ENCODE assay signal across 8 cellular contexts in genomic region chr20:2663364-2663886, GRCh38. TPM values are rescaled to one million over a fixed set of nuclear protein-coding genes. Genes with fewer than 3 reads are reported as not detected.
DNase-seq lines count a peak whose midpoint lies in the region; ATAC-seq, FAIRE-seq and TF ChIP-seq lines count a peak whose summit lies in the region.

No MANE protein-coding gene starts in this region.

- TF ChIP-seq POLR2A in HepG2 (IDR thresholded peaks at IDR 0.05; ENCODE audit: insufficient read depth in 1 of 2, low read depth in 2 of 2, low read length in 2 of 2) (no peak), tibial nerve (IDR thresholded peaks at IDR 0.05) (no peak)

- H3K9ac ChIP-seq in HepG2 (ENCODE audit: insufficient read depth, low read depth, low read length): peak overlapping the region; percentile 94

- H3K27me3 ChIP-seq in ascending aorta (no peaks in the 10 kb centered on the region), HepG2 (ENCODE audit: control insufficient read depth in 1 of 2, insufficient read depth in 2 of 2, low read length in 2 of 2) (peaks cover 0 to 8% of the 10 kb centered on the region in 2 experiments; a peak in 3 of 5 replicates), tibial nerve (no peaks in the 10 kb centered on the region)

- H3K36me3 Mint-ChIP-seq in activated CD8-positive, alpha-beta memory T cell treated with anti-CD3 and anti-CD28 coated beads, Interleukin-2, amount 10 ng/mL, durations not matched to agents 7 days and 5 days: peaks cover 16% of the 10 kb centered on the region

- intact Hi-C loops in ascending aorta (cut with DNase I) (loop anchor here (10.0 kb wide), 1 partner anchor 381 kb away; the partner anchor contains the start of genes GNRH2 and MRPS26), HepG2 (cut with micrococcal nuclease; ENCODE audit: unreplicated experiment) (no loop called here)

- peaks cover 26% of the 10 kb centered on the region for H3K4me1 Mint-ChIP-seq in activated CD8-positive, alpha-beta memory T cell treated with anti-CD3 and anti-CD28 coated beads, Interleukin-2, amount 10 ng/mL, durations not matched to agents 7 days and 5 days

- no peak for TF ChIP-seq CTCF in ascending aorta (IDR thresholded peaks at IDR 0.05)
- no peak for TF ChIP-seq CTCF in HepG2 (CRISPR knock-in tag; IDR thresholded peaks at IDR 0.05)
- no peak for TF ChIP-seq CTCF in tibial nerve (IDR thresholded peaks at IDR 0.05)

- peak overlapping the region; percentile 82 to 86 for H3K27ac ChIP-seq in ascending aorta
- peak overlapping the region; percentile 87 for H3K27ac ChIP-seq in HepG2 (ENCODE audit: extremely low read length, insufficient read depth, low read length)
- peak overlapping the region; percentile 51 to 96 (median 88) for H3K27ac ChIP-seq in tibial nerve

- peak overlapping the region; percentile 88 for H3K4me2 ChIP-seq in HepG2 (ENCODE audit: low read depth, low read length)

- CTCF ChIA-PET in activated CD8-positive, alpha-beta memory T cell treated with anti-CD3 and anti-CD28 coated beads, Interleukin-2, amount 10 ng/mL, durations not matched to agents 7 days and 5 days (lab: Charles Lee): interaction anchor here (0.9 to 2.7 kb wide), 4 partner anchors 11 to 25 kb away, joined by 3 to 21 read pairs (median 4); partner anchors contain the start of gene NOP56
- CTCF ChIA-PET in HepG2 (lab: Yijun Ruan, JAX; ENCODE audit: low intra/inter-chr PET ratio, low total read pairs): no interaction called here

- peak overlapping the region; percentile 79 for H3K4me3 Mint-ChIP-seq in activated CD8-positive, alpha-beta memory T cell treated with anti-CD3 and anti-CD28 coated beads, Interleukin-2, amount 10 ng/mL, durations not matched to agents 7 days and 5 days

- no peak for FAIRE-seq in HepG2 (lab: Jason Lieb, UNC)

- under 1% methylated on average over 13 of the region's 13 CpGs for WGBS in HepG2 (ENCODE audit: low lambda C conversion rate)
- 9 to 11% methylated on average over 13 of the region's 13 CpGs for WGBS in tibial nerve, 2 donors

- TF ChIP-seq RAD21 in HepG2 (CRISPR knock-in tag; IDR thresholded peaks at IDR 0.05): no peak

- in situ Hi-C loops in HepG2 (cut with HindIII; ENCODE audit: extremely low pct_ligation_motif_present, low pct_unique_long_range_greater_than_20kb): no loop called here

- no peak for ATAC-seq in activated CD8-positive, alpha-beta memory T cell treated with anti-CD3 and anti-CD28 coated beads, Interleukin-2, amount 10 ng/mL, durations not matched to agents 7 days and 5 days
- no peak for ATAC-seq in HepG2
- ATAC-seq in GM18870 (IDR thresholded peaks at IDR 0.05; ENCODE audit: unreplicated experiment): no peak

- no peak for DNase-seq in activated CD8-positive, alpha-beta memory T cell treated with anti-CD3 and anti-CD28 coated beads, Interleukin-2, amount 10 ng/mL, durations not matched to agents 7 days and 5 days
- DNase-seq in activated CD8-positive, alpha-beta memory T cell treated with anti-CD3 and anti-CD28 coated beads, Interleukin-2, amount 50 U/mL, for 4 hours: no peak
- DNase-seq in ascending aorta (ENCODE audit: low spot score in 2 of 2) (peak in 1 of 2 donors; percentile 60), HepG2 (ENCODE audit: low spot score) (no peak), tibial nerve (ENCODE audit: low spot score in 2 of 2) (no peak), GM19240 (ENCODE audit: insufficient read length, low spot score) (no peak), NCI-H345 (lab: John Stamatoyannopoulos, UW) (no peak)

- H3K9me3 ChIP-seq in ascending aorta: no peaks in the 10 kb centered on the region
- no peaks in the 10 kb centered on the region for H3K9me3 ChIP-seq in HepG2 (ENCODE audit: low read length)
- no peaks in the 10 kb centered on the region for H3K9me3 ChIP-seq in tibial nerve

- H3K4me3 ChIP-seq in ascending aorta: peak overlapping the region; percentile 77 to 81
- H3K4me3 ChIP-seq in HepG2 (replicated peaks in 1 of 3; ENCODE audit: insufficient read depth in 1 of 3, low read depth in 2 of 3, low read length in 3 of 3): peak overlapping the region; percentile 92 to 99 (median 92)
- H3K4me3 ChIP-seq in tibial nerve: peak overlapping the region; percentile 70 to 80 (median 76)

- H2AFZ ChIP-seq in HepG2 (ENCODE audit: low read length): no peak overlapping the region

- peaks cover 3% of the 10 kb centered on the region for H3K27me3 Mint-ChIP-seq in activated CD8-positive, alpha-beta memory T cell treated with anti-CD3 and anti-CD28 coated beads, Interleukin-2, amount 10 ng/mL, durations not matched to agents 7 days and 5 days

- H3K9me3 Mint-ChIP-seq in activated CD8-positive, alpha-beta memory T cell treated with anti-CD3 and anti-CD28 coated beads, Interleukin-2, amount 10 ng/mL, durations not matched to agents 7 days and 5 days (ENCODE audit: low read depth): no peaks in the 10 kb centered on the region

- POLR2A ChIA-PET in HepG2 (lab: Yijun Ruan, JAX): interaction anchor here (1.2 to 4.3 kb wide), 5 partner anchors 10 to 382 kb away, joined by 3 to 151 read pairs (median 7); partner anchors contain the start of genes MRPS26, NOP56 and SNRPB

- TSS peak; percentile 62 for BruUV-seq in HepG2 (replicated peaks; lab: Mats Ljungman, UMichigan)

- TF ChIP-seq EP300 in HepG2 (IDR thresholded peaks at IDR 0.05; ENCODE audit: low read depth in 2 of 2, low read length in 2 of 2) (no peak), HepG2 (CRISPR knock-in tag; IDR thresholded peaks at IDR 0.05; ENCODE audit: borderline replicate concordance) (no peak), tibial nerve (IDR thresholded peaks at IDR 0.05) (no peak)

- H3K27ac Mint-ChIP-seq in activated CD8-positive, alpha-beta memory T cell treated with anti-CD3 and anti-CD28 coated beads, Interleukin-2, amount 10 ng/mL, durations not matched to agents 7 days and 5 days: peak overlapping the region; percentile 96

- H3K36me3 ChIP-seq in ascending aorta (peaks cover 26 to 41% of the 10 kb centered on the region in 2 donors), HepG2 (replicated peaks in 1 of 2; ENCODE audit: control insufficient read depth in 1 of 2, insufficient read depth in 2 of 2, low read length in 2 of 2) (peaks cover 19 to 38% of the 10 kb centered on the region in 2 experiments), tibial nerve (peaks cover 0 to 48% (median 24%) of the 10 kb centered on the region in 3 donors)

- H3K4me1 ChIP-seq in ascending aorta (peaks cover 3 to 10% of the 10 kb centered on the region in 2 donors), HepG2 (ENCODE audit: insufficient read depth, low read length) (peaks cover 28% of the 10 kb centered on the region), tibial nerve (peaks cover 0 to 23% (median 12%) of the 10 kb centered on the region in 4 donors)

- peaks cover 6% of the 10 kb centered on the region; the same call in 1 of the 2 replicates for H4K20me1 ChIP-seq in HepG2 (ENCODE audit: insufficient read depth, low read length)

- peaks cover 13% of the 10 kb centered on the region for H3K79me2 ChIP-seq in HepG2 (ENCODE audit: insufficient read depth, low read length)

RNA-seq across cellular contexts. Expression of gene IDH3B, which starts 0.6 kb away (rescaled TPM):
- 10 to 100 TPM; 91.4 to 96.0 TPM for total RNA-seq in activated CD8-positive, alpha-beta memory T cell treated with anti-CD3 and anti-CD28 coated beads, Interleukin-2, amount 10 ng/mL, durations not matched to agents 7 days and 5 days
- total RNA-seq in ascending aorta: 24.9 TPM
- total RNA-seq in HepG2 (2016; rRNA removed; fragmentation: Illumina TruSeq; extraction: Trizol): 215 and 246 TPM in 2 replicates
- 33.7 and 38.0 TPM in 2 replicates for total RNA-seq in HepG2 (2016; cell fraction: cytosol; rRNA removed; fragmentation: Illumina TruSeq; extraction: Trizol; ENCODE audit: low read depth)
- total RNA-seq in HepG2 (2016; cell fraction: insoluble cytoplasmic fraction; rRNA removed; fragmentation: Illumina TruSeq; extraction: Trizol): 222 and 260 TPM in 2 replicates
- 44.8 and 48.2 TPM in 2 replicates for total RNA-seq in HepG2 (2016; cell fraction: membrane; rRNA removed; fragmentation: Illumina TruSeq; extraction: Trizol)
- 137 and 140 TPM in 2 replicates for total RNA-seq in HepG2 (2016; cell fraction: nucleus; rRNA removed; fragmentation: Illumina TruSeq; extraction: Trizol)
- polyA plus RNA-seq in HepG2 (2011; rRNA removed): 245 and 254 TPM in 2 replicates
- polyA plus RNA-seq in HepG2 (2011; cell fraction: cytosol; rRNA removed): 222 and 246 TPM in 2 replicates
- 901 and 966 TPM in 2 replicates for polyA plus RNA-seq in HepG2 (2011; cell fraction: nucleus; rRNA removed)
- 156 and 158 TPM in 2 replicates for polyA plus RNA-seq in HepG2 (2012)
- polyA plus RNA-seq in HepG2 (2016; cell fraction: cytosol; fragmentation: Illumina TruSeq; extraction: Trizol; ENCODE audit: low read depth): 22.8 and 27.4 TPM in 2 replicates
- polyA plus RNA-seq in HepG2 (2016; cell fraction: insoluble cytoplasmic fraction; fragmentation: Illumina TruSeq; extraction: Trizol; ENCODE audit: low read depth): 207 and 216 TPM in 2 replicates
- polyA plus RNA-seq in HepG2 (2016; cell fraction: membrane; fragmentation: Illumina TruSeq; extraction: Trizol; ENCODE audit: low read depth): 27.1 and 32.5 TPM in 2 replicates
- 236 and 251 TPM in 2 replicates for polyA plus RNA-seq in HepG2 (2016; cell fraction: nucleus; fragmentation: Illumina TruSeq; extraction: Trizol; ENCODE audit: insufficient read depth, low read depth)
- 107 and 189 TPM in 2 replicates for polyA minus RNA-seq in HepG2 (2011; rRNA and poly(A)+ RNA removed; ENCODE audit: low replicate concordance)
- 74.0 and 74.8 TPM in 2 replicates for polyA minus RNA-seq in HepG2 (2011; cell fraction: cytosol; rRNA and poly(A)+ RNA removed)
- 230 and 248 TPM in 2 replicates for polyA minus RNA-seq in HepG2 (2011; cell fraction: nucleus; rRNA and poly(A)+ RNA removed)
- 100 to 1,000 TPM; 101 to 141 (median 116) TPM for total RNA-seq in tibial nerve

RNA-seq across cellular contexts. Expression of gene NOP56, which starts 11.0 kb away (rescaled TPM):
- 100 to 1,000 TPM; 469 to 508 TPM for total RNA-seq in activated CD8-positive, alpha-beta memory T cell treated with anti-CD3 and anti-CD28 coated beads, Interleukin-2, amount 10 ng/mL, durations not matched to agents 7 days and 5 days
- 32.1 TPM for total RNA-seq in ascending aorta
- 646 and 1,116 TPM in 2 replicates for total RNA-seq in HepG2 (2016; rRNA removed; fragmentation: Illumina TruSeq; extraction: Trizol)
- total RNA-seq in HepG2 (2016; cell fraction: cytosol; rRNA removed; fragmentation: Illumina TruSeq; extraction: Trizol; ENCODE audit: low read depth): 3,280 and 3,642 TPM in 2 replicates
- total RNA-seq in HepG2 (2016; cell fraction: insoluble cytoplasmic fraction; rRNA removed; fragmentation: Illumina TruSeq; extraction: Trizol): 600 and 1,127 TPM in 2 replicates
- total RNA-seq in HepG2 (2016; cell fraction: membrane; rRNA removed; fragmentation: Illumina TruSeq; extraction: Trizol): 2,832 and 3,011 TPM in 2 replicates
- total RNA-seq in HepG2 (2016; cell fraction: nucleus; rRNA removed; fragmentation: Illumina TruSeq; extraction: Trizol): 1,362 and 1,462 TPM in 2 replicates
- polyA plus RNA-seq in HepG2 (2011; rRNA removed): 369 and 374 TPM in 2 replicates
- polyA plus RNA-seq in HepG2 (2011; cell fraction: cytosol; rRNA removed): 207 and 225 TPM in 2 replicates
- polyA plus RNA-seq in HepG2 (2011; cell fraction: nucleus; rRNA removed): 1,398 and 1,412 TPM in 2 replicates
- polyA plus RNA-seq in HepG2 (2012): 352 and 481 TPM in 2 replicates
- polyA plus RNA-seq in HepG2 (2016; cell fraction: cytosol; fragmentation: Illumina TruSeq; extraction: Trizol; ENCODE audit: low read depth): 3,484 and 3,697 TPM in 2 replicates
- polyA plus RNA-seq in HepG2 (2016; cell fraction: insoluble cytoplasmic fraction; fragmentation: Illumina TruSeq; extraction: Trizol; ENCODE audit: low read depth): 637 and 642 TPM in 2 replicates
- 2,607 and 2,624 TPM in 2 replicates for polyA plus RNA-seq in HepG2 (2016; cell fraction: membrane; fragmentation: Illumina TruSeq; extraction: Trizol; ENCODE audit: low read depth)
- polyA plus RNA-seq in HepG2 (2016; cell fraction: nucleus; fragmentation: Illumina TruSeq; extraction: Trizol; ENCODE audit: insufficient read depth, low read depth): 3,019 and 3,117 TPM in 2 replicates
- polyA minus RNA-seq in HepG2 (2011; rRNA and poly(A)+ RNA removed; ENCODE audit: low replicate concordance): 388 and 403 TPM in 2 replicates
- 134 TPM in 2 replicates for polyA minus RNA-seq in HepG2 (2011; cell fraction: cytosol; rRNA and poly(A)+ RNA removed)
- 938 and 1,127 TPM in 2 replicates for polyA minus RNA-seq in HepG2 (2011; cell fraction: nucleus; rRNA and poly(A)+ RNA removed)
- 100 to 1,000 TPM in 1 of 4 donors, 10 to 100 TPM in 3; 80.0 to 141 (median 87.6) TPM for total RNA-seq in tibial nerve

RNA-seq across cellular contexts. Expression of gene EBF4, which starts 29.2 kb away (rescaled TPM):
- 1 to 10 TPM; 1.3 to 3.1 TPM for total RNA-seq in activated CD8-positive, alpha-beta memory T cell treated with anti-CD3 and anti-CD28 coated beads, Interleukin-2, amount 10 ng/mL, durations not matched to agents 7 days and 5 days
- total RNA-seq in ascending aorta (19.2 TPM), HepG2 (2016; rRNA removed; fragmentation: Illumina TruSeq; extraction: Trizol) (0.84 TPM in 1 of 2 replicates, not detected in the other), tibial nerve (10 to 100 TPM in 2 of 4 donors, 1 to 10 TPM in 2; 4.8 to 17.5 (median 10.4) TPM)
- total RNA-seq in HepG2 (2016; cell fraction: cytosol; rRNA removed; fragmentation: Illumina TruSeq; extraction: Trizol; ENCODE audit: low read depth): not detected in 2 replicates
- 0.13 and 0.15 TPM in 2 replicates for total RNA-seq in HepG2 (2016; cell fraction: insoluble cytoplasmic fraction; rRNA removed; fragmentation: Illumina TruSeq; extraction: Trizol)
- total RNA-seq in HepG2 (2016; cell fraction: membrane; rRNA removed; fragmentation: Illumina TruSeq; extraction: Trizol): 0.34 TPM in 2 replicates
- total RNA-seq in HepG2 (2016; cell fraction: nucleus; rRNA removed; fragmentation: Illumina TruSeq; extraction: Trizol): 0.34 and 0.56 TPM in 2 replicates
- polyA plus RNA-seq in HepG2 (2011; rRNA removed): 2.2 and 5.2 TPM in 2 replicates
- 1.7 and 2.0 TPM in 2 replicates for polyA plus RNA-seq in HepG2 (2011; cell fraction: cytosol; rRNA removed)
- 19.5 and 21.3 TPM in 2 replicates for polyA plus RNA-seq in HepG2 (2011; cell fraction: nucleus; rRNA removed)
- polyA plus RNA-seq in HepG2 (2012): 3.4 and 9.8 TPM in 2 replicates
- 0.10 and 0.52 TPM in 2 replicates for polyA plus RNA-seq in HepG2 (2016; cell fraction: cytosol; fragmentation: Illumina TruSeq; extraction: Trizol; ENCODE audit: low read depth)
- 0.11 and 0.45 TPM in 2 replicates for polyA plus RNA-seq in HepG2 (2016; cell fraction: insoluble cytoplasmic fraction; fragmentation: Illumina TruSeq; extraction: Trizol; ENCODE audit: low read depth)
- polyA plus RNA-seq in HepG2 (2016; cell fraction: membrane; fragmentation: Illumina TruSeq; extraction: Trizol; ENCODE audit: low read depth): 0.17 and 0.41 TPM in 2 replicates
- polyA plus RNA-seq in HepG2 (2016; cell fraction: nucleus; fragmentation: Illumina TruSeq; extraction: Trizol; ENCODE audit: insufficient read depth, low read depth): 1.1 and 2.1 TPM in 2 replicates
- polyA minus RNA-seq in HepG2 (2011; rRNA and poly(A)+ RNA removed; ENCODE audit: low replicate concordance): 3.8 TPM in 1 of 2 replicates, not detected in the other
- polyA minus RNA-seq in HepG2 (2011; cell fraction: cytosol; rRNA and poly(A)+ RNA removed): 1.3 and 2.1 TPM in 2 replicates
- polyA minus RNA-seq in HepG2 (2011; cell fraction: nucleus; rRNA and poly(A)+ RNA removed): 4.8 and 7.2 TPM in 2 replicates
